In genomic region chr6:70700922-70701876, GRCh38 we compare ENCODE assay signal across 1 cellular context.
TF ChIP-seq lines count a peak whose summit lies in the region.

No MANE protein-coding gene starts in this region.

TF ChIP-seq in SK-N-SH, 30 proteins besides CTCF, POLR2A, EP300 and RAD21 (continued from another document):
- TF ChIP-seq ZBTB33 (IDR thresholded peaks at IDR 0.05; ENCODE audit: borderline replicate concordance, low read depth) = no peak
- TF ChIP-seq YY1 (IDR thresholded peaks at IDR 0.05; ENCODE audit: low read depth) = no peak
- no peak for TF ChIP-seq PBX3 (IDR thresholded peaks at IDR 0.05)
- TF ChIP-seq CHD2 (IDR thresholded peaks at IDR 0.05; ENCODE audit: low read length, partially characterized antibody) = no peak
